In genomic region chr1:21853130-21853424, GRCh38 we compare ENCODE assay signal across 27 cellular contexts. TPM values are rescaled to one million over a fixed set of nuclear protein-coding genes. Genes with fewer than 3 reads are reported as not detected.
"Had no signal": no experiment of that assay in that cellular context is flagged by ENCODE, and none has a peak within 500 bp of the region (broad histone marks: within the 10 kb centered on the region; RNA-seq: fewer than 3 reads in every experiment).

No MANE protein-coding gene starts in this region.

- H3K27me3 Mint-ChIP-seq: naive thymus-derived CD4-positive, alpha-beta T cell had no signal

- H3K4me3 Mint-ChIP-seq: naive thymus-derived CD4-positive, alpha-beta T cell; nephron progenitor cell had no signal

- H3K9me3 ChIP-seq: esophagus squamous epithelium, neutrophil, psoas muscle, stomach, thoracic aorta, transverse colon had no signal

- FAIRE-seq: endometrium had no signal

- H3K9me3 Mint-ChIP-seq: nephron progenitor cell had no signal

- DNase-seq: cortex of kidney; dorsolateral prefrontal cortex; effector CD8-positive, alpha-beta T cell; esophagus squamous epithelium; foreskin keratinocyte; head of caudate nucleus; hippocampal formation; naive thymus-derived CD4-positive, alpha-beta T cell; nephron progenitor cell; psoas muscle; retina; stimulated activated CD4-positive, alpha-beta T cell treated with anti-CD3 and anti-CD28 coated beads, Interleukin-2, amount 100 ng/mL, for 24 hours; stimulated activated CD4-positive, alpha-beta T cell treated with anti-CD3 and anti-CD28 coated beads, Interleukin-4, amount 100 ng/mL, for 4 hours; stimulated activated naive CD4-positive, alpha-beta T cell; stomach; substantia nigra; transverse colon had no signal

- H3K4me1 ChIP-seq: esophagus squamous epithelium, foreskin keratinocyte, psoas muscle, stomach, transverse colon had no signal

- ATAC-seq: foreskin keratinocyte; naive thymus-derived CD4-positive, alpha-beta T cell; psoas muscle; sciatic nerve had no signal

- H3K27me3 ChIP-seq: dorsolateral prefrontal cortex, esophagus squamous epithelium, foreskin keratinocyte, neutrophil, stomach, transverse colon had no signal

- H3K4me3 ChIP-seq: dorsolateral prefrontal cortex, esophagus squamous epithelium, psoas muscle, skin epidermis, stomach, thoracic aorta, transverse colon had no signal

- H3K27ac Mint-ChIP-seq: nephron progenitor cell had no signal

- H3K36me3 ChIP-seq: neutrophil had no signal

- H3K27ac ChIP-seq: dorsolateral prefrontal cortex, epithelial cell of prostate, foreskin keratinocyte, neutrophil, psoas muscle, thoracic aorta, transverse colon had no signal

RNA-seq across cellular contexts. Expression of gene LDLRAD2, which starts 41.0 kb away (rescaled TPM):
- total RNA-seq: esophagus squamous epithelium, foreskin keratinocyte, kidney epithelial cell, lung microvascular endothelial cell, mononuclear cell, osteoblast had no signal
- polyA plus RNA-seq: naive thymus-derived CD4-positive, alpha-beta T cell had no signal
